1 cellular context compared by ENCODE assay signal in the genomic region with DNA sequence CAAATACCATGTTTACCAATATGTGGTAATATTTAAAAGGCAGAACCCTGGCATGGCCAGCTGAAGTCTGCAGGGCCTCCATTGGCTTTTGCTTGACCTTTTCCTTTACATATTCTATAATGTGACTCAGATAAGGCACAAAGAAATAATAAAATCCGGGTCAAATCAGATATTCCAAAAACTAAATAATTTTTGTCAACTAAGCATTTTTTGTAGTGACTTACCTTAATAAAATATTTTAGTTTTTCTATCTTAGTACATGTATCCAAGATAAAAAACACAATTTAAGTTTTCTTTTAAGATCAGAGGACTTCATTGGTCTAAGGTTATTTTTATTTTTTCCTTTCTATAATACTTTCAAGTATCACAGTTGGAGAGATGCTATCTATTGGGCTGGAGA.
TF ChIP-seq lines count a peak whose summit lies in the region.

No MANE protein-coding gene starts in this region.

TF ChIP-seq in K562, 482 proteins besides CTCF, POLR2A, EP300 and RAD21 (continued from another document):
- TF ChIP-seq, protein P1, sequence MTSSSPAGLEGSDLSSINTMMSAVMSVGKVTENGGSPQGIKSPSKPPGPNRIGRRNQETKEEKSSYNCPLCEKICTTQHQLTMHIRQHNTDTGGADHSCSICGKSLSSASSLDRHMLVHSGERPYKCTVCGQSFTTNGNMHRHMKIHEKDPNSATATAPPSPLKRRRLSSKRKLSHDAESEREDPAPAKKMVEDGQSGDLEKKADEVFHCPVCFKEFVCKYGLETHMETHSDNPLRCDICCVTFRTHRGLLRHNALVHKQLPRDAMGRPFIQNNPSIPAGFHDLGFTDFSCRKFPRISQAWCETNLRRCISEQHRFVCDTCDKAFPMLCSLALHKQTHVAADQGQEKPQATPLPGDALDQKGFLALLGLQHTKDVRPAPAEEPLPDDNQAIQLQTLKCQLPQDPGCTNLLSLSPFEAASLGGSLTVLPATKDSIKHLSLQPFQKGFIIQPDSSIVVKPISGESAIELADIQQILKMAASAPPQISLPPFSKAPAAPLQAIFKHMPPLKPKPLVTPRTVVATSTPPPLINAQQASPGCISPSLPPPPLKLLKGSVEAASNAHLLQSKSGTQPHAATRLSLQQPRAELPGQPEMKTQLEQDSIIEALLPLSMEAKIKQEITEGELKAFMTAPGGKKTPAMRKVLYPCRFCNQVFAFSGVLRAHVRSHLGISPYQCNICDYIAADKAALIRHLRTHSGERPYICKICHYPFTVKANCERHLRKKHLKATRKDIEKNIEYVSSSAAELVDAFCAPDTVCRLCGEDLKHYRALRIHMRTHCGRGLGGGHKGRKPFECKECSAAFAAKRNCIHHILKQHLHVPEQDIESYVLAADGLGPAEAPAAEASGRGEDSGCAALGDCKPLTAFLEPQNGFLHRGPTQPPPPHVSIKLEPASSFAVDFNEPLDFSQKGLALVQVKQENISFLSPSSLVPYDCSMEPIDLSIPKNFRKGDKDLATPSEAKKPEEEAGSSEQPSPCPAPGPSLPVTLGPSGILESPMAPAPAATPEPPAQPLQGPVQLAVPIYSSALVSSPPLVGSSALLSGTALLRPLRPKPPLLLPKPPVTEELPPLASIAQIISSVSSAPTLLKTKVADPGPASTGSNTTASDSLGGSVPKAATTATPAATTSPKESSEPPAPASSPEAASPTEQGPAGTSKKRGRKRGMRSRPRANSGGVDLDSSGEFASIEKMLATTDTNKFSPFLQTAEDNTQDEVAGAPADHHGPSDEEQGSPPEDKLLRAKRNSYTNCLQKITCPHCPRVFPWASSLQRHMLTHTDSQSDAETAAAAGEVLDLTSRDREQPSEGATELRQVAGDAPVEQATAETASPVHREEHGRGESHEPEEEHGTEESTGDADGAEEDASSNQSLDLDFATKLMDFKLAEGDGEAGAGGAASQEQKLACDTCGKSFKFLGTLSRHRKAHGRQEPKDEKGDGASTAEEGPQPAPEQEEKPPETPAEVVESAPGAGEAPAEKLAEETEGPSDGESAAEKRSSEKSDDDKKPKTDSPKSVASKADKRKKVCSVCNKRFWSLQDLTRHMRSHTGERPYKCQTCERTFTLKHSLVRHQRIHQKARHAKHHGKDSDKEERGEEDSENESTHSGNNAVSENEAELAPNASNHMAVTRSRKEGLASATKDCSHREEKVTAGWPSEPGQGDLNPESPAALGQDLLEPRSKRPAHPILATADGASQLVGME (CRISPR knock-in tag; IDR thresholded peaks at IDR 0.05): no peak
- TF ChIP-seq CSDE1 (IDR thresholded peaks at IDR 0.05): no peak
